In the genomic region with DNA sequence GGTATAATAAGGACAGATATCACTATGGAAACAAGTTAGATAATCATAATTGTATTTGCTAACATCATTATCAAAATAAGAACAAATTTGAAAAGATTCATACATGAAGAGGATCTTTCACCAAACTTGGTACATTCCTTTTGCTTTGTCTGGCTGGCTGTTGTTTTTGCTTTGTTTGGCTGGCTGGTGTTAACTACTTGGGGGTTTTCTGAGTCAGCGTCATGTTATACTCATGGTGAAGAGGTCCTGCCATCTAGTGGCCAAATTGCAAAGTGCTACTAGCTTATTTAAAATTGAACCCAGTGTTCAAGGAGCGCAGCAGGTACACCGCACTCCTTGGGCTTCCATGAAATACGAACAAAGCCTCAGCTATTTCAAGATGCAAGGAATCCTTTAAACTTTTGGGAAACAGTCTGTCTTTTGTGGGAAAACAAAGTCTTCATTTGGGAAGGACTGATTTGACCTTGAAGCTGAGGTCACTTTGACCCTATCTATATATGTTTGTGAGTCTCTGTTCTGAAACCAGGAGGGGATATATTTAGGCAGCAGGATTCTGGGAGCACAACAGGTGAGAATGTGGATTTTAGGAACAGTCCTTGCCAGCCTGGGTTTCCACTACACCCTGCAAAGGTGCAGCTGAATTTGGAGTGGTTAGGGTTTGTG, we compare ENCODE assay signal across 8 cellular contexts.
DNase-seq lines count a peak whose midpoint lies in the region; ATAC-seq and TF ChIP-seq lines count a peak whose summit lies in the region.

No MANE protein-coding gene starts in this region.

- POLR2A ChIA-PET in BJ (lab: Charles Lee), result no interaction called here

- H3K27me3 ChIP-seq in BJ (ENCODE audit: control insufficient read depth, insufficient read depth, low read length) (no peaks in the 10 kb centered on the region), muscle layer of duodenum (ENCODE audit: low read depth, low read length) (no peaks in the 10 kb centered on the region), testis (no peaks in the 10 kb centered on the region)

- H3K36me3 ChIP-seq in BJ (ENCODE audit: control insufficient read depth, insufficient read depth, low read length) (no peaks in the 10 kb centered on the region), muscle layer of duodenum (ENCODE audit: control insufficient read depth in 1 of 2, insufficient read depth in 2 of 2, low read length in 2 of 2) (no peaks in the 10 kb centered on the region), testis (ENCODE audit: low read depth, missing control alignments) (no peaks in the 10 kb centered on the region)

- H3K4me1 ChIP-seq in muscle layer of duodenum (ENCODE audit: control insufficient read depth in 1 of 2, insufficient read depth in 2 of 2, low read length in 2 of 2) (no peaks in the 10 kb centered on the region), testis (no peaks in the 10 kb centered on the region)

- no peak overlapping the region for H3K4me3 ChIP-seq in BJ (ENCODE audit: low read depth, low read length)
- H3K4me3 ChIP-seq in muscle layer of duodenum (ENCODE audit: low read depth in 1 of 2, low read length in 2 of 2), result no peak overlapping the region
- H3K4me3 ChIP-seq in testis, result no peak overlapping the region

- CTCF ChIA-PET in BJ (lab: Yijun Ruan, JAX), result interaction anchor here (1.0 to 2.4 kb wide), 10 partner anchors 14 to 360 kb away, joined by 3 to 14 read pairs (median 4); no protein-coding TSS in a partner anchor

- no peak for TF ChIP-seq POLR2A in testis (IDR thresholded peaks at IDR 0.05)

- peak; percentile 65 for TF ChIP-seq CTCF in BJ (IDR thresholded peaks at IDR 0.05; ENCODE audit: insufficient read depth, low read depth, low read length)
- peak; percentile 39 to 68 (median 62) for TF ChIP-seq CTCF in testis (IDR thresholded peaks at IDR 0.05)

- ATAC-seq in GM18861 (IDR thresholded peaks at IDR 0.05; ENCODE audit: unreplicated experiment), result peak; percentile 96
- ATAC-seq in HG03066 (IDR thresholded peaks at IDR 0.05; ENCODE audit: low read depth, unreplicated experiment), result peak; percentile 84

- H3K27ac ChIP-seq in epithelial cell of prostate, result no peak overlapping the region
- H3K27ac ChIP-seq in muscle layer of duodenum (ENCODE audit: low read length), result peak overlapping the region; percentile 63
- H3K27ac ChIP-seq in testis, result peak overlapping the region in 1 of 2 donors; percentile 68

- intact Hi-C loops in testis (cut with DNase I; ENCODE audit: low total_unique reads), result no loop called here

- H3K9me3 ChIP-seq in muscle layer of duodenum (ENCODE audit: control insufficient read depth in 1 of 2, low read length in 2 of 2), result no peaks in the 10 kb centered on the region
- H3K9me3 ChIP-seq in testis, result no peaks in the 10 kb centered on the region

- DNase-seq in BJ (ENCODE audit: low read depth) (peak; percentile 33), NCI-H2029 (lab: John Stamatoyannopoulos, UW) (peak; percentile 30), epithelial cell of prostate (ENCODE audit: low read depth, low spot score) (peak; percentile 6), testis (peak; percentile 69)
- peak; percentile 33 for DNase-seq in activated CD4-positive, CD25-positive, alpha-beta regulatory T cell treated with anti-CD3 and anti-CD28 coated beads, Interleukin-2, amount 50 U/mL, for 72 hours

- WGBS in testis, 2 donors, result 2 to 10% methylated on average over 3 to 4 of the region's 4 CpGs

Comparison
In these comparisons a context has a peak if more than half of its experiments do, and no peak if none do; other contexts are left out.
1. DNase-seq: peak in every context shown above with its lines; median percentile 69 in testis; 33 in BJ; 33 in activated CD4-positive, CD25-positive, alpha-beta regulatory T cell treated with anti-CD3 and anti-CD28 coated beads, Interleukin-2, amount 50 U/mL, for 72 hours; 30 in NCI-H2029; 6 in epithelial cell of prostate.